Comparison of ENCODE assay signal across 19 cellular contexts in genomic region chr19:41478171-41478570, GRCh38. TPM values are rescaled to one million over a fixed set of nuclear protein-coding genes. Genes with fewer than 3 reads are reported as not detected.
"Had no signal": no experiment of that assay in that cellular context is flagged by ENCODE, and none has a peak within 500 bp of the region (broad histone marks: within the 10 kb centered on the region; RNA-seq: fewer than 3 reads in every experiment).

No MANE protein-coding gene starts in this region.

- H3K4me2 ChIP-seq: hepatocyte had no signal

- FAIRE-seq: small intestine had no signal

- H3K79me2 ChIP-seq: hepatocyte had no signal

- H3K27me3 ChIP-seq: hepatocyte, testis had no signal

- H3K9me3 ChIP-seq: gastroesophageal sphincter, testis had no signal

- H2AFZ ChIP-seq: hepatocyte had no signal

- H3K4me3 ChIP-seq: gastroesophageal sphincter, hepatocyte, SK-N-MC had no signal

- H3K36me3 ChIP-seq: gastroesophageal sphincter had no signal

- H3K4me1 ChIP-seq: gastroesophageal sphincter, testis had no signal

- H3K27ac ChIP-seq: hepatocyte, SK-N-MC had no signal

- DNase-seq: activated CD4-positive, alpha-beta T cell treated with anti-CD3 and anti-CD28 coated beads for 1 hour; activated CD4-positive, alpha-beta T cell treated with anti-CD3 and anti-CD28 coated beads, Interleukin-2, amount 50 U/mL, for 4 hours; activated naive CD4-positive, alpha-beta T cell treated with Interleukin-2 at 50 U/mL for 16 hours; activated T-cell treated with anti-CD3 and anti-CD28 coated beads for 4 hours; cerebellar nuclear complex; effector memory CD4-positive, alpha-beta T cell; kidney glomerular epithelial cell; mammary epithelial cell; naive B cell; retina; small intestine had no signal

RNA-seq across cellular contexts. Expression of gene ERICH4, which starts 35.2 kb away (rescaled TPM):
- total RNA-seq: aorta, epithelial cell of proximal tubule, gastroesophageal sphincter, mammary epithelial cell, mononuclear cell, urinary bladder had no signal
- polyA plus RNA-seq: mammary epithelial cell, urinary bladder had no signal
